In genomic region chr18:2979871-2980606, GRCh38 we compare ENCODE assay signal across 8 cellular contexts. TPM values are rescaled to one million over a fixed set of nuclear protein-coding genes. Genes with fewer than 3 reads are reported as not detected.
A peak's percentile ranks its signal among the peaks of the same experiment; 100 is the strongest.
DNase-seq lines count a peak whose midpoint lies in the region; ATAC-seq and TF ChIP-seq lines count a peak whose summit lies in the region.

No MANE protein-coding gene starts in this region.

- H3K9ac ChIP-seq in SK-N-SH: peak overlapping the region; percentile 9; the same call in 1 of the 2 replicates

- H3K27me3 ChIP-seq in SK-N-SH (ENCODE audit: insufficient read depth): no peaks in the 10 kb centered on the region
- no peaks in the 10 kb centered on the region for H3K27me3 ChIP-seq in Peyer's patch

- no peak overlapping the region for H3K4me3 ChIP-seq in SK-N-SH (ENCODE audit: low read depth in 2 of 2, low read length in 1 of 2)
- peak overlapping the region in 3 of 4 donors; percentile 7 to 54 (median 39) for H3K4me3 ChIP-seq in Peyer's patch
- H3K4me3 ChIP-seq in fibroblast of pulmonary artery (replicated peaks; ENCODE audit: low read depth, low read length): no peak overlapping the region

- no peak for DNase-seq in SK-N-SH
- peak in 1 of 3 donors; percentile 44 for DNase-seq in Peyer's patch
- DNase-seq in fibroblast of pulmonary artery (ENCODE audit: low read depth): peak; percentile 30
- no peak for DNase-seq in cerebellum (ENCODE audit: low spot score)
- DNase-seq in midbrain (lab: John Stamatoyannopoulos, UW): no peak

- H3K79me2 ChIP-seq in SK-N-SH (ENCODE audit: insufficient read depth): peaks cover 93% of the 10 kb centered on the region

- TF ChIP-seq RAD21 in SK-N-SH (IDR thresholded peaks at IDR 0.05; ENCODE audit: low read length): no peak

- H3K4me2 ChIP-seq in SK-N-SH: peak overlapping the region; percentile 65

- H3K4me3 Mint-ChIP-seq in stimulated activated memory B cell treated with anti-CD40 and anti-IgM and Interleukin-4, amounts not matched to agents 10 μg/mL and 1 μg/mL and 100 μg/mL, for 72 hours: peak overlapping the region; percentile 12

- H3K4me1 ChIP-seq in SK-N-SH (ENCODE audit: control insufficient read depth in 1 of 2, insufficient read depth in 2 of 2, low read depth in 1 of 2, low read length in 1 of 2) (peaks cover 14 to 53% of the 10 kb centered on the region in 2 experiments), Peyer's patch (peaks cover 6 to 71% (median 27%) of the 10 kb centered on the region in 4 donors)

- H3K9me3 ChIP-seq in SK-N-SH: no peaks in the 10 kb centered on the region
- no peaks in the 10 kb centered on the region for H3K9me3 ChIP-seq in Peyer's patch

- POLR2A ChIA-PET in SK-N-SH (lab: Yijun Ruan, JAX): no interaction called here

- no peak for ATAC-seq in SK-N-SH treated with all-trans-retinoic acid at 6 μM for 48 hours
- ATAC-seq in stimulated activated memory B cell treated with anti-CD40 and anti-IgM and Interleukin-4, amounts not matched to agents 10 μg/mL and 1 μg/mL and 100 μg/mL, for 72 hours: peak; percentile 44
- ATAC-seq in HG03521 (IDR thresholded peaks at IDR 0.05; ENCODE audit: unreplicated experiment): no peak

- H3K9me3 Mint-ChIP-seq in stimulated activated memory B cell treated with anti-CD40 and anti-IgM and Interleukin-4, amounts not matched to agents 10 μg/mL and 1 μg/mL and 100 μg/mL, for 72 hours: no peaks in the 10 kb centered on the region

- TF ChIP-seq EP300 in SK-N-SH (IDR thresholded peaks at IDR 0.05; ENCODE audit: borderline replicate concordance in 1 of 2, low read depth in 1 of 2, low read length in 1 of 2): no peak

- no peak for TF ChIP-seq POLR2A in Peyer's patch (IDR thresholded peaks at IDR 0.05)

- CTCF ChIA-PET in SK-N-SH (lab: Yijun Ruan, JAX): interaction anchor here (1.3 to 1.5 kb wide), 2 partner anchors 16 to 18 kb away, joined by 3 read pairs; no protein-coding TSS in a partner anchor

- peaks cover 60% of the 10 kb centered on the region for H3F3A ChIP-seq in SK-N-SH (replicated peaks; ENCODE audit: insufficient read depth)

- H3K36me3 Mint-ChIP-seq in stimulated activated memory B cell treated with anti-CD40 and anti-IgM and Interleukin-4, amounts not matched to agents 10 μg/mL and 1 μg/mL and 100 μg/mL, for 72 hours: peaks cover 6% of the 10 kb centered on the region

- no peak overlapping the region for H2AFZ ChIP-seq in SK-N-SH (ENCODE audit: low read depth)

- H3K27ac Mint-ChIP-seq in stimulated activated memory B cell treated with anti-CD40 and anti-IgM and Interleukin-4, amounts not matched to agents 10 μg/mL and 1 μg/mL and 100 μg/mL, for 72 hours: peak overlapping the region; percentile 91

- no peaks in the 10 kb centered on the region for H3K9me2 ChIP-seq in SK-N-SH

- peaks cover 83% of the 10 kb centered on the region for H3K4me1 Mint-ChIP-seq in stimulated activated memory B cell treated with anti-CD40 and anti-IgM and Interleukin-4, amounts not matched to agents 10 μg/mL and 1 μg/mL and 100 μg/mL, for 72 hours

- H3K27ac ChIP-seq in SK-N-SH (ENCODE audit: low read depth in 2 of 2, low read length in 1 of 2) (peak overlapping the region; percentile 76 to 96), Peyer's patch (peak overlapping the region; percentile 72 to 86 (median 82))

- no peaks in the 10 kb centered on the region for H3K36me3 ChIP-seq in SK-N-SH (replicated peaks in 1 of 2; ENCODE audit: control insufficient read depth in 1 of 2, insufficient read depth in 2 of 2, low read length in 1 of 2)
- no peaks in the 10 kb centered on the region for H3K36me3 ChIP-seq in Peyer's patch

- no peaks in the 10 kb centered on the region for H4K20me1 ChIP-seq in SK-N-SH (ENCODE audit: insufficient read depth)

- WGBS in SK-N-SH (ENCODE audit: low lambda C conversion rate): 66% methylated on average over 5 of the region's 5 CpGs

- H3K27me3 Mint-ChIP-seq in stimulated activated memory B cell treated with anti-CD40 and anti-IgM and Interleukin-4, amounts not matched to agents 10 μg/mL and 1 μg/mL and 100 μg/mL, for 72 hours: no peaks in the 10 kb centered on the region

- TF ChIP-seq CTCF in SK-N-SH (IDR thresholded peaks at IDR 0.05): no peak
- TF ChIP-seq CTCF in Peyer's patch (IDR thresholded peaks at IDR 0.05): no peak
- no peak for TF ChIP-seq CTCF in fibroblast of pulmonary artery (IDR thresholded peaks at IDR 0.05; ENCODE audit: low read length, missing control alignments)

TF ChIP-seq in SK-N-SH, 30 proteins besides CTCF, POLR2A, EP300 and RAD21 (continues in another document):
- no peak for TF ChIP-seq SIN3A (IDR thresholded peaks at IDR 0.05; ENCODE audit: borderline replicate concordance, low read depth, low read length)
- no peak for TF ChIP-seq MXI1 (IDR thresholded peaks at IDR 0.05; ENCODE audit: low read depth, low read length)
- TF ChIP-seq SMC3 (IDR thresholded peaks at IDR 0.05; ENCODE audit: low read depth, low read length): no peak
- no peak for TF ChIP-seq TAF1 (IDR thresholded peaks at IDR 0.05; ENCODE audit: borderline replicate concordance, low read depth, low read length)
- no peak for TF ChIP-seq IRF3 (IDR thresholded peaks at IDR 0.05; ENCODE audit: low read depth, low read length)
- no peak for TF ChIP-seq FOXJ3 (CRISPR knock-in tag; IDR thresholded peaks at IDR 0.05)
- TF ChIP-seq GATA2 (CRISPR knock-in tag; IDR thresholded peaks at IDR 0.05): no peak
- no peak for TF ChIP-seq FOXM1 (IDR thresholded peaks at IDR 0.05; ENCODE audit: low read depth)
- no peak for TF ChIP-seq NRF1 (IDR thresholded peaks at IDR 0.05; ENCODE audit: low read depth, low read length)
- no peak for TF ChIP-seq ZBTB33 (IDR thresholded peaks at IDR 0.05; ENCODE audit: borderline replicate concordance, low read depth)

TF ChIP-seq in SK-N-SH treated with all-trans-retinoic acid at 6 μM for 48 hours, 23 proteins besides CTCF, POLR2A, EP300 and RAD21 (continues in another document):
- TF ChIP-seq ISL1 (CRISPR knock-in tag; IDR thresholded peaks at IDR 0.05) (no peak), CSRNP3 (CRISPR knock-in tag; IDR thresholded peaks at IDR 0.05) (no peak), RARB (CRISPR knock-in tag; IDR thresholded peaks at IDR 0.05) (no peak), ZNF70 (CRISPR knock-in tag; IDR thresholded peaks at IDR 0.05) (no peak), ZNF565 (CRISPR knock-in tag; conservative IDR thresholded peaks at IDR 0.05; ENCODE audit: low read depth) (no peak), PPARA (CRISPR knock-in tag; IDR thresholded peaks at IDR 0.05; ENCODE audit: borderline replicate concordance) (no peak), OSR1 (CRISPR knock-in tag; IDR thresholded peaks at IDR 0.05) (no peak), SNAI2 (CRISPR knock-in tag; IDR thresholded peaks at IDR 0.05) (no peak), TOX (CRISPR knock-in tag; IDR thresholded peaks at IDR 0.05; ENCODE audit: borderline replicate concordance) (no peak), POU6F1 (CRISPR knock-in tag; IDR thresholded peaks at IDR 0.05; ENCODE audit: borderline replicate concordance, low read depth) (no peak), ZFP30 (CRISPR knock-in tag; IDR thresholded peaks at IDR 0.05) (no peak)

RNA-seq across cellular contexts. Expression of gene LPIN2, which starts 32.9 kb away (rescaled TPM):
- polyA plus RNA-seq in SK-N-SH (2012; rRNA removed): 19.3 and 20.3 TPM in 2 replicates
- polyA plus RNA-seq in SK-N-SH (2012; cell fraction: cytosol; rRNA removed): 18.9 and 20.5 TPM in 2 replicates
- polyA plus RNA-seq in SK-N-SH (2012; cell fraction: nucleus; rRNA removed): 17.1 and 27.5 TPM in 2 replicates
- total RNA-seq in Peyer's patch (100 to 1,000 TPM in 3 of 4 donors, 10 to 100 TPM in 1; 29.7 to 178 (median 133) TPM), cerebellum (49.3 TPM)

Comparison
In these comparisons a context has a peak if more than half of its experiments do, and no peak if none do; other contexts are left out.
1. H3K4me3 ChIP-seq: peak in Peyer's patch (3 of 4); none in SK-N-SH (0 of 2) and fibroblast of pulmonary artery (single experiment).